Comparison of ENCODE assay signal across 16 cellular contexts in the genomic region with DNA sequence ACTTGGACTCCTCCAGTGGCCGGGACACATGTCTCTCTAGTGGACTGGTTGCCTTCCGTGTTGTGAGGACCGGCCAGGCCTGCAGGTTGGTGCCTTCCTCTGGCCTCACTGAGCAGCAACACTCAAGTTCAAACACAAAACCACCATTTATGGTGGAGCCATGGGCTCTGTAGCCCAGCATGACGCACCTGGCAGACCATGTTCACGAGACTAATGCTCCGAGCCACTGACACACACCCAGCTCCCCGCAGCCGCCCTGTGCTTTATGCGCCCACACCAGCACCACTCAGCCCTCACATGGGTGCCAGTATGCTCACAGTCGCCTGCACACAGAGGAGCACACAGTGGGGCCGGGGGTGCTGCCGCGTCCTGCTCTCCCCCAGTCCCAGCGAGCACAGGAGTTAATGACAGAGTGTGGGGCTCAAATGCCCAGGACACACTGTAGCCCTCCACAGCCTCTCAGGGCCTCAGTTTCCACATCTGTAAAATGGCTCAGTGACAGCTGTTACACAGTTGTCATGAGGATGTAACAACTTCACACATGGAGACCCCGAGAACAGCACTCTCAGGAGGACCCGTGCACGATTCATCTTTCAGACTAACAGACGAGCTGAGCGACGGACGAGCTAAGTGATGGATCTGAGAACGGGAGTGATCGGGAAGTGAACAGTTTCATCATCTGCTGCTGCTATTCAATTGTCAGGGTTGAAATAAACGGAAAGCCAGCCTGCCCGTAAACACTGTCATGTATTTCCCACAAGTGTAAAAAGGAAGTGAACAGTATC. TPM values are rescaled to one million over a fixed set of nuclear protein-coding genes. Genes with fewer than 3 reads are reported as not detected.
DNase-seq lines count a peak whose midpoint lies in the region; ATAC-seq and TF ChIP-seq lines count a peak whose summit lies in the region.
"Had no signal": no experiment of that assay in that cellular context is flagged by ENCODE, and none has a peak within 500 bp of the region (broad histone marks: within the 10 kb centered on the region; RNA-seq: fewer than 3 reads in every experiment).

No MANE protein-coding gene starts in this region.

- peaks cover 54% of the 10 kb centered on the region for H3K4me1 Mint-ChIP-seq in HFFc6 (ENCODE audit: low read depth)
- H3K4me1 Mint-ChIP-seq in Caco-2 (ENCODE audit: low read depth, unreplicated experiment) = peaks cover 30% of the 10 kb centered on the region

- H3K4me3 Mint-ChIP-seq in HFFc6 (peak overlapping the region; percentile 73), Caco-2 (ENCODE audit: unreplicated experiment) (no peak overlapping the region)
- H3K4me3 Mint-ChIP-seq: activated naive CD8-positive, alpha-beta T cell treated with anti-CD3 and anti-CD28 coated beads, Interleukin-2, amount 10 ng/mL, durations not matched to agents 7 days and 5 days; central memory CD8-positive, alpha-beta T cell had no signal

- peak; percentile 20 for TF ChIP-seq EP300 in esophagus muscularis mucosa (IDR thresholded peaks at IDR 0.05)

- H3K4me2 ChIP-seq in BLaER1 treated with 17β-estradiol and CSF1 and Interleukin-3, amounts not matched to agents 10 nM and 100 nM = peak overlapping the region; percentile 87 to 100 (median 95)
- H3K4me2 ChIP-seq: hepatocyte had no signal

- peaks cover 0 to 46% (median 28%) of the 10 kb centered on the region in 11 experiments; a peak in 18 of 22 replicates for H3K27me3 ChIP-seq in BLaER1 treated with 17β-estradiol and CSF1 and Interleukin-3, amounts not matched to agents 10 nM and 100 nM
- H3K27me3 ChIP-seq in esophagus muscularis mucosa = no peaks in the 10 kb centered on the region
- no peaks in the 10 kb centered on the region for H3K27me3 ChIP-seq in Caco-2 (replicated peaks; ENCODE audit: control insufficient read depth, insufficient read depth, low read length)
- H3K27me3 ChIP-seq: hepatocyte, stomach had no signal

- DNase-seq in HFFc6 = no peak
- DNase-seq in esophagus muscularis mucosa (ENCODE audit: extremely low spot score) = no peak
- DNase-seq in posterior vena cava (ENCODE audit: low spot score) = peak; percentile 77
- DNase-seq in NCI-H128 (lab: John Stamatoyannopoulos, UW; ENCODE audit: unreplicated experiment) = no peak
- DNase-seq in middle frontal gyrus (ENCODE audit: extremely low spot score, low spot score) = no peak
- no peak for DNase-seq in Caco-2
- DNase-seq: activated naive CD8-positive, alpha-beta T cell treated with anti-CD3 and anti-CD28 coated beads, Interleukin-2, amount 10 ng/mL, durations not matched to agents 7 days and 5 days; C1 segment of cervical spinal cord; Karpas-422 had no signal

- TF ChIP-seq POLR2A in esophagus muscularis mucosa (IDR thresholded peaks at IDR 0.05; ENCODE audit: low read depth) = no peak

- no peak overlapping the region for H3K4me3 ChIP-seq in BLaER1 treated with 17β-estradiol and CSF1 and Interleukin-3, amounts not matched to agents 10 nM and 100 nM
- no peak overlapping the region for H3K4me3 ChIP-seq in esophagus muscularis mucosa
- H3K4me3 ChIP-seq in Caco-2 (ENCODE audit: low read depth, low read length) = no peak overlapping the region
- H3K4me3 ChIP-seq: hepatocyte, SK-N-MC, stomach had no signal

- POLR2A ChIA-PET in Caco-2 (lab: Charles Lee) = no interaction called here

- CTCF ChIA-PET in Caco-2 (lab: Charles Lee) = no interaction called here

- TF ChIP-seq CTCF in HFFc6 (IDR thresholded peaks at IDR 0.05) (no peak), esophagus muscularis mucosa (IDR thresholded peaks at IDR 0.05) (no peak), Caco-2 (IDR thresholded peaks at IDR 0.05; ENCODE audit: insufficient read depth in 1 of 2, low read depth in 1 of 2, low read length in 1 of 2, severe bottlenecking in 1 of 2, unreplicated experiment in 1 of 2) (no peak)

- H3K9me3 Mint-ChIP-seq in HFFc6 (no peaks in the 10 kb centered on the region; the same call in 1 of the 2 replicates), Caco-2 (ENCODE audit: unreplicated experiment) (no peaks in the 10 kb centered on the region)
- H3K9me3 Mint-ChIP-seq: central memory CD8-positive, alpha-beta T cell had no signal

- H3K36me3 Mint-ChIP-seq in HFFc6 (ENCODE audit: low read depth) = peaks cover 47% of the 10 kb centered on the region
- H3K36me3 Mint-ChIP-seq in Caco-2 (ENCODE audit: insufficient read depth, unreplicated experiment) = peaks cover 10% of the 10 kb centered on the region
- H3K36me3 Mint-ChIP-seq: activated naive CD8-positive, alpha-beta T cell treated with anti-CD3 and anti-CD28 coated beads, Interleukin-2, amount 10 ng/mL, durations not matched to agents 7 days and 5 days had no signal

- peaks cover 44 to 69% (median 57%) of the 10 kb centered on the region in 10 experiments for H3K4me1 ChIP-seq in BLaER1 treated with 17β-estradiol and CSF1 and Interleukin-3, amounts not matched to agents 10 nM and 100 nM
- H3K4me1 ChIP-seq in esophagus muscularis mucosa (peaks cover 68 to 91% (median 89%) of the 10 kb centered on the region in 4 donors), Caco-2 (peaks cover 34% of the 10 kb centered on the region)

- whole genome bisulfite sequencing in esophagus muscularis mucosa = 74% methylated on average over 20 of the region's 25 CpGs

- H3K27ac Mint-ChIP-seq in HFFc6 = peak overlapping the region; percentile 93
- no peak overlapping the region for H3K27ac Mint-ChIP-seq in Caco-2 (ENCODE audit: unreplicated experiment)
- H3K27ac Mint-ChIP-seq: activated naive CD8-positive, alpha-beta T cell treated with anti-CD3 and anti-CD28 coated beads, Interleukin-2, amount 10 ng/mL, durations not matched to agents 7 days and 5 days had no signal

- peak overlapping the region in 4 of 11 experiments; percentile 58 to 76 (median 68); a peak in 4 of 22 replicates for H3K27ac ChIP-seq in BLaER1 treated with 17β-estradiol and CSF1 and Interleukin-3, amounts not matched to agents 10 nM and 100 nM
- peak overlapping the region; percentile 68 to 81 (median 72) for H3K27ac ChIP-seq in esophagus muscularis mucosa (replicated peaks in 1 of 4)
- H3K27ac ChIP-seq: hepatocyte, neutrophil, SK-N-MC had no signal

- intact Hi-C loops in esophagus muscularis mucosa (cut with DNase I) (no loop called here), posterior vena cava (cut with DNase I) (no loop called here), Caco-2 (cut with micrococcal nuclease; ENCODE audit: unreplicated experiment) (no loop called here)

- peaks cover 0 to 8% (median 0%) of the 10 kb centered on the region in 11 experiments; a peak in 2 of 22 replicates for H3K9me3 ChIP-seq in BLaER1 treated with 17β-estradiol and CSF1 and Interleukin-3, amounts not matched to agents 10 nM and 100 nM (replicated peaks in 1 of 11)
- H3K9me3 ChIP-seq in esophagus muscularis mucosa (no peaks in the 10 kb centered on the region), Caco-2 (no peaks in the 10 kb centered on the region)
- H3K9me3 ChIP-seq: stomach had no signal

- no peak for ATAC-seq in HG02678 (IDR thresholded peaks at IDR 0.05; ENCODE audit: unreplicated experiment)

- 0 out of 22 replicates have a peak overlapping the region, but pooled peaks of 1 of the 11 experiments have one; percentile 63 for H3K9ac ChIP-seq in BLaER1 treated with 17β-estradiol and CSF1 and Interleukin-3, amounts not matched to agents 10 nM and 100 nM

- no TSS peak for BruUV-seq in Caco-2 (replicated peaks; lab: Mats Ljungman, UMichigan)

- H3K27me3 Mint-ChIP-seq in HFFc6 (ENCODE audit: insufficient read depth) (peaks cover 18% of the 10 kb centered on the region), Caco-2 (ENCODE audit: insufficient read depth, unreplicated experiment) (no peaks in the 10 kb centered on the region)

- peaks cover 0 to 21% (median 0%) of the 10 kb centered on the region in 11 experiments; a peak in 1 of 22 replicates for H3K36me3 ChIP-seq in BLaER1 treated with 17β-estradiol and CSF1 and Interleukin-3, amounts not matched to agents 10 nM and 100 nM
- H3K36me3 ChIP-seq in esophagus muscularis mucosa (peaks cover 0 to 9% (median 4%) of the 10 kb centered on the region in 4 donors), Caco-2 (ENCODE audit: control insufficient read depth, insufficient read depth, low read length) (no peaks in the 10 kb centered on the region; the same call in none of the 2 replicates)
- H3K36me3 ChIP-seq: neutrophil, stomach had no signal

- H4K20me1 ChIP-seq in BLaER1 treated with 17β-estradiol and CSF1 and Interleukin-3, amounts not matched to agents 10 nM and 100 nM = peaks cover 36 to 100% (median 68%) of the 10 kb centered on the region in 11 experiments; a peak in 21 of 22 replicates

RNA-seq across cellular contexts. Expression of a gene that starts 7.8 kb away (rescaled TPM):
- total RNA-seq in HFFc6 (2021; fragmentation: NEBNext Ultra II Directional; extraction: Animal tissue kit (Norgen Biotek cat#: 25700)) = 100 to 1,000 TPM; 669 to 813 (median 715) TPM
- 100 to 1,000 TPM; 241 to 459 (median 346) TPM for total RNA-seq in esophagus muscularis mucosa
- 100 to 1,000 TPM; 201 to 215 TPM for total RNA-seq in posterior vena cava
- 29.9 and 34.8 TPM in 2 replicates for total RNA-seq in Caco-2 (2022)
